Comparison of ENCODE assay signal across 31 cellular contexts in the genomic region with DNA sequence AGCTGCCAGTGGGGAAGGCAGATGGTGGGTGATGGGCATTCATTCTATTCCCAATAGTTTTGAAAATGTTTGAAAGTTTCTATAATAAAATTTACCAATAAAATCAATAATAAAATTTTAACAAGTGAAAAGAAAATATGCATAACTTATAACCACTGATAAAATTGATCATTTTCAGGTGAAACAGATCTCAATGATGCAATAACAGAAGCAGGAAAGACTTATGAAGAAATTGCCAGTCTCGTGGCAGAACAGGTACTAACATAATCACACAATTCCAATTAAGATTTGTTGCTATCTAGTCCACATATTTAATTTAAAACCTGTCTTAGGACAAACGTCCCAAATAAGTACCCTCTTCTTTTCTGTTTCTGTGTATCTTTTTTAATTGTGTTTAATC.
"Had no signal": no experiment of that assay in that cellular context is flagged by ENCODE, and none has a peak within 500 bp of the region (broad histone marks: within the 10 kb centered on the region; RNA-seq: fewer than 3 reads in every experiment).

No MANE protein-coding gene starts in this region.

- H2AFZ ChIP-seq: neural progenitor cell, parathyroid adenoma had no signal

- H3K9me3 Mint-ChIP-seq: immature natural killer cell; naive thymus-derived CD8-positive, alpha-beta T cell; nephron; neural progenitor cell; stimulated activated naive CD8-positive, alpha-beta T cell treated with anti-CD3 and anti-CD28 coated beads, Interleukin-15, Interleukin-2, amounts not matched to agents 100 ng/mL and 50 ng/mL, for 24 hours had no signal

- H3K9ac ChIP-seq: neural progenitor cell, parathyroid adenoma had no signal

- H3K4me3 ChIP-seq: left lung, lower lobe of right lung, neural progenitor cell, right atrium auricular region, skin epidermis, suprapubic skin, thoracic aorta, tibial artery, upper lobe of right lung had no signal

- ATAC-seq: left colon; left lung; lower lobe of right lung; naive thymus-derived CD8-positive, alpha-beta T cell; sciatic nerve; upper lobe of right lung had no signal

- H3K27me3 ChIP-seq: left lung, neural progenitor cell, neutrophil, right atrium auricular region, suprapubic skin, tibial artery, upper lobe of right lung had no signal

- H3K4me1 ChIP-seq: left lung, lower lobe of right lung, neural progenitor cell, parathyroid adenoma, right atrium auricular region, suprapubic skin, tibial artery, upper lobe of right lung had no signal

- H3K27me3 Mint-ChIP-seq: naive thymus-derived CD8-positive, alpha-beta T cell; progenitor cell of endocrine pancreas; stimulated activated naive CD8-positive, alpha-beta T cell treated with anti-CD3 and anti-CD28 coated beads, Interleukin-15, Interleukin-2, amounts not matched to agents 100 ng/mL and 50 ng/mL, for 24 hours had no signal

- H3K9me3 ChIP-seq: left lung, lower lobe of right lung, neutrophil, right atrium auricular region, suprapubic skin, thoracic aorta, tibial artery, upper lobe of right lung had no signal

- H3K4me3 Mint-ChIP-seq: immature natural killer cell; naive thymus-derived CD8-positive, alpha-beta T cell; nephron; neural progenitor cell; stimulated activated naive CD8-positive, alpha-beta T cell treated with anti-CD3 and anti-CD28 coated beads, Interleukin-15, Interleukin-2, amounts not matched to agents 100 ng/mL and 50 ng/mL, for 24 hours had no signal

- H3K4me1 Mint-ChIP-seq: immature natural killer cell, nephron had no signal

- H3K36me3 ChIP-seq: neutrophil had no signal

- H3K79me2 ChIP-seq: parathyroid adenoma had no signal

- FAIRE-seq: islet of Langerhans, kidney, urothelium cell line had no signal

- H3K27ac ChIP-seq: left lung, lower lobe of right lung, neural progenitor cell, neutrophil, parathyroid adenoma, right atrium auricular region, skin epidermis, suprapubic skin, thoracic aorta, tibial artery, upper lobe of right lung had no signal

- DNase-seq: hypothalamus; immature natural killer cell; kidney; left colon; left lung; lower lobe of right lung; mammary epithelial cell; mesenchymal stem cell; naive thymus-derived CD8-positive, alpha-beta T cell; occipital lobe; stimulated activated CD4-positive, alpha-beta T cell treated with anti-CD3 and anti-CD28 coated beads, Interleukin-12 subunit alpha, Interleukin-12 subunit beta, amount 100 ng/mL, for 4 hours; stimulated activated CD4-positive, alpha-beta T cell treated with anti-CD3 and anti-CD28 coated beads, Interleukin-15, amount 100 ng/mL, for 24 hours; stimulated activated CD4-positive, alpha-beta T cell treated with anti-CD3 and anti-CD28 coated beads, Interleukin-2, amount 100 ng/mL, for 24 hours; stimulated activated CD4-positive, alpha-beta T cell treated with anti-CD3 and anti-CD28 coated beads, Interleukin-4, amount 100 ng/mL, for 1 hour; stimulated activated naive CD4-positive, alpha-beta T cell; tibial artery; trophoblast cell; upper lobe of right lung had no signal

- H3K4me2 ChIP-seq: neural progenitor cell had no signal

- H3K27ac Mint-ChIP-seq: immature natural killer cell; nephron; neural progenitor cell; progenitor cell of endocrine pancreas; stimulated activated naive CD8-positive, alpha-beta T cell treated with anti-CD3 and anti-CD28 coated beads, Interleukin-15, Interleukin-2, amounts not matched to agents 100 ng/mL and 50 ng/mL, for 24 hours had no signal
